In genomic region chr12:56298828-56299227, GRCh38 we compare ENCODE assay signal across 8 cellular contexts. TPM values are rescaled to one million over a fixed set of nuclear protein-coding genes. Genes with fewer than 3 reads are reported as not detected.
DNase-seq lines count a peak whose midpoint lies in the region; ATAC-seq, FAIRE-seq and TF ChIP-seq lines count a peak whose summit lies in the region.

No MANE protein-coding gene starts in this region.

- CTCF ChIA-PET in A549 (lab: Yijun Ruan, JAX): interaction anchor here (0.9 to 3.5 kb wide), 9 partner anchors 10 to 109 kb away, joined by 3 to 13 read pairs (median 4); partner anchors contain the start of genes ANKRD52, COQ10A, RNF41 and SMARCC2

- peak overlapping the region; percentile 94 for H3K9ac ChIP-seq in HUES6 (ENCODE audit: low read length)

- H3K4me1 ChIP-seq in A549 (peaks cover 23% of the 10 kb centered on the region; the same call in 2 of the 3 replicates), HUES6 (ENCODE audit: control insufficient read depth, insufficient read depth, low read length) (peaks cover 8% of the 10 kb centered on the region; the same call in 1 of the 2 replicates), body of pancreas (peaks cover 41% of the 10 kb centered on the region), mononuclear cell (ENCODE audit: insufficient read depth, low read length) (peaks cover 54% of the 10 kb centered on the region), testis (peaks cover 25% of the 10 kb centered on the region)

- no peaks in the 10 kb centered on the region for H3K9me3 ChIP-seq in A549
- H3K9me3 ChIP-seq in HUES6 (ENCODE audit: control insufficient read depth, insufficient read depth, low read depth, low read length): no peaks in the 10 kb centered on the region
- H3K9me3 ChIP-seq in body of pancreas: no peaks in the 10 kb centered on the region
- no peaks in the 10 kb centered on the region for H3K9me3 ChIP-seq in mononuclear cell (ENCODE audit: low read depth, low read length)
- no peaks in the 10 kb centered on the region for H3K9me3 ChIP-seq in testis

- H3K4me3 ChIP-seq in A549 (peak overlapping the region; percentile 69), HUES6 (ENCODE audit: low read depth, low read length) (peak overlapping the region; percentile 97), body of pancreas (no peak overlapping the region), mononuclear cell (ENCODE audit: low read length) (peak overlapping the region; percentile 84), testis (peak overlapping the region in 1 of 2 donors; percentile 78)

- TF ChIP-seq CTCF in A549 (IDR thresholded peaks at IDR 0.05) (no peak), body of pancreas (IDR thresholded peaks at IDR 0.05) (no peak), testis (IDR thresholded peaks at IDR 0.05) (no peak)

- ATAC-seq in A549 (no peak), body of pancreas (no peak)

- FAIRE-seq in A549 (lab: Jason Lieb, UNC): no peak

- H3K27ac ChIP-seq in A549 (peak overlapping the region; percentile 90 to 91), HUES6 (ENCODE audit: low read depth, low read length) (no peak overlapping the region), body of pancreas (peak overlapping the region; percentile 83 to 97 (median 94)), testis (peak overlapping the region in 1 of 2 donors; percentile 86)

- no peak for TF ChIP-seq EP300 in A549 (IDR thresholded peaks at IDR 0.05)

- TF ChIP-seq POLR2A in A549 (IDR thresholded peaks at IDR 0.05; ENCODE audit: low read length) (no peak), body of pancreas (IDR thresholded peaks at IDR 0.05) (no peak), testis (IDR thresholded peaks at IDR 0.05) (no peak)

- H3K4me2 ChIP-seq in A549: peak overlapping the region; percentile 78

- TF ChIP-seq RAD21 in A549 (conservative IDR thresholded peaks at IDR 0.05 in 1 of 2, IDR thresholded peaks at IDR 0.05 in 1 of 2): no peak

- POLR2A ChIA-PET in A549 (lab: Yijun Ruan, JAX): interaction anchor here (1.0 to 2.9 kb wide), 4 partner anchors 17 to 77 kb away, joined by 3 to 11 read pairs (median 3); partner anchors contain the start of genes ANKRD52, CNPY2 and RNF41

- DNase-seq in A549 (ENCODE audit: low read depth in 1 of 2, low spot score in 1 of 2) (no peak), body of pancreas (no peak), testis (no peak), glomerular visceral epithelial cell (ENCODE audit: extremely low spot score) (no peak), HPDE6-E6E7 (ENCODE audit: extremely low spot score) (no peak), DMS153 treated with DMSO at 0.1 percent for 48 hours (lab: John Stamatoyannopoulos, UW; ENCODE audit: unreplicated experiment) (no peak)

- intact Hi-C loops in body of pancreas (cut with DNase I) (no loop called here), testis (cut with DNase I; ENCODE audit: low total_unique reads) (no loop called here)

- WGBS in A549 (ENCODE audit: missing lambda C conversion rate): 80% methylated on average over 5 of the region's 5 CpGs
- 57 to 61% methylated on average over 5 of the region's 5 CpGs for WGBS in body of pancreas, 2 donors
- WGBS in testis, 2 donors: 47 to 48% methylated on average over 5 of the region's 5 CpGs

- H3K36me3 ChIP-seq in HUES6 (ENCODE audit: control insufficient read depth, insufficient read depth, low read length) (peaks cover 38% of the 10 kb centered on the region), body of pancreas (replicated peaks in 1 of 2; ENCODE audit: insufficient read depth in 1 of 2, low read depth in 2 of 2) (no peaks in the 10 kb centered on the region), testis (ENCODE audit: low read depth, missing control alignments) (no peaks in the 10 kb centered on the region)

- H3K27me3 ChIP-seq in HUES6 (ENCODE audit: control insufficient read depth, insufficient read depth, low read length) (no peaks in the 10 kb centered on the region), body of pancreas (no peaks in the 10 kb centered on the region), mononuclear cell (ENCODE audit: insufficient read depth, low read length) (no peaks in the 10 kb centered on the region), testis (no peaks in the 10 kb centered on the region)

TF ChIP-seq in A549, 52 proteins besides CTCF, POLR2A, EP300 and RAD21:
- TF ChIP-seq CHD2 (IDR thresholded peaks at IDR 0.05; ENCODE audit: low read length, partially characterized antibody) (no peak), EHF (CRISPR knock-in tag; IDR thresholded peaks at IDR 0.05) (no peak), ATOH8 (CRISPR knock-in tag; IDR thresholded peaks at IDR 0.05; ENCODE audit: low read depth) (no peak), NFE2L2 (conservative IDR thresholded peaks at IDR 0.05; ENCODE audit: low read length) (no peak), PHF8 (IDR thresholded peaks at IDR 0.05; ENCODE audit: borderline replicate concordance, low read depth) (no peak)
TF ChIP-seq in A549: peak in this region for 0.

RNA-seq across cellular contexts. Expression of gene CS, which starts 1.3 kb away (rescaled TPM):
- polyA plus RNA-seq in A549 (2011; rRNA removed): 223 and 263 TPM in 2 replicates
- 115 and 147 TPM in 2 replicates for polyA plus RNA-seq in A549 (2012; cell fraction: cytosol; rRNA removed)
- 122 and 179 TPM in 2 replicates for polyA plus RNA-seq in A549 (2012; cell fraction: nucleus; rRNA removed)
- 143 to 151 TPM (median 146 TPM) in 3 replicates for polyA plus RNA-seq in A549 (2017; fragmentation: RNase III; extraction: RNeasy Plus Mini Kit Qiagen cat#74134 plus additional on column Dnase treatment)
- polyA minus RNA-seq in A549 (2011; rRNA and poly(A)+ RNA removed): 312 and 313 TPM in 2 replicates
- 10 to 100 TPM; 66.2 to 88.0 TPM for total RNA-seq in body of pancreas
- 148 TPM for total RNA-seq in mononuclear cell
- total RNA-seq in testis: 10 to 100 TPM; 67.8 to 70.2 TPM
- 63.8 TPM for polyA plus RNA-seq in testis (ENCODE audit: insufficient read depth, low read depth, low replicate concordance)

RNA-seq across cellular contexts. Expression of gene CNPY2, which starts 17.0 kb away (rescaled TPM):
- polyA plus RNA-seq in A549 (2011; rRNA removed) (218 and 257 TPM in 2 replicates), A549 (2017; fragmentation: RNase III; extraction: RNeasy Plus Mini Kit Qiagen cat#74134 plus additional on column Dnase treatment) (150 to 158 TPM (median 155 TPM) in 3 replicates), testis (ENCODE audit: insufficient read depth, low read depth, low replicate concordance) (82.5 TPM)
- 182 and 220 TPM in 2 replicates for polyA plus RNA-seq in A549 (2012; cell fraction: cytosol; rRNA removed)
- 73.4 and 112 TPM in 2 replicates for polyA plus RNA-seq in A549 (2012; cell fraction: nucleus; rRNA removed)
- 55.1 and 69.8 TPM in 2 replicates for polyA minus RNA-seq in A549 (2011; rRNA and poly(A)+ RNA removed)
- total RNA-seq in body of pancreas (100 to 1,000 TPM in 1 of 2 donors, 10 to 100 TPM in 1; 40.2 to 103 TPM), mononuclear cell (22.6 TPM), testis (10 to 100 TPM; 62.4 to 63.3 TPM)

RNA-seq across cellular contexts. Expression of gene COQ10A, which starts 32.1 kb away (rescaled TPM):
- polyA plus RNA-seq in A549 (2011; rRNA removed) (40.9 and 41.2 TPM in 2 replicates), A549 (2017; fragmentation: RNase III; extraction: RNeasy Plus Mini Kit Qiagen cat#74134 plus additional on column Dnase treatment) (20.7 to 23.5 TPM (median 23.2 TPM) in 3 replicates), testis (ENCODE audit: insufficient read depth, low read depth, low replicate concordance) (10.6 TPM)
- 33.5 and 38.0 TPM in 2 replicates for polyA plus RNA-seq in A549 (2012; cell fraction: cytosol; rRNA removed)
- polyA plus RNA-seq in A549 (2012; cell fraction: nucleus; rRNA removed): 73.4 and 87.0 TPM in 2 replicates
- polyA minus RNA-seq in A549 (2011; rRNA and poly(A)+ RNA removed): 20.8 and 21.3 TPM in 2 replicates
- total RNA-seq in body of pancreas (10 to 100 TPM; 28.0 to 34.9 TPM), mononuclear cell (14.8 TPM), testis (10 to 100 TPM; 24.2 to 26.9 TPM)

RNA-seq across cellular contexts. Expression of gene PAN2, which starts 35.0 kb away (rescaled TPM):
- polyA plus RNA-seq in A549 (2011; rRNA removed) (66.8 and 89.4 TPM in 2 replicates), A549 (2017; fragmentation: RNase III; extraction: RNeasy Plus Mini Kit Qiagen cat#74134 plus additional on column Dnase treatment) (24.0 to 30.0 TPM (median 29.6 TPM) in 3 replicates), testis (ENCODE audit: insufficient read depth, low read depth, low replicate concordance) (119 TPM)
- 19.2 and 22.8 TPM in 2 replicates for polyA plus RNA-seq in A549 (2012; cell fraction: cytosol; rRNA removed)
- polyA plus RNA-seq in A549 (2012; cell fraction: nucleus; rRNA removed): 179 and 194 TPM in 2 replicates
- 38.0 and 39.3 TPM in 2 replicates for polyA minus RNA-seq in A549 (2011; rRNA and poly(A)+ RNA removed)
- total RNA-seq in body of pancreas (10 to 100 TPM; 47.2 to 59.0 TPM), mononuclear cell (39.8 TPM), testis (100 to 1,000 TPM; 105 to 155 TPM)

RNA-seq across cellular contexts. Expression of gene IL23A, which starts 39.9 kb away (rescaled TPM):
- polyA plus RNA-seq in A549 (2011; rRNA removed) (0.21 and 0.34 TPM in 2 replicates), A549 (2017; fragmentation: RNase III; extraction: RNeasy Plus Mini Kit Qiagen cat#74134 plus additional on column Dnase treatment) (0.31 to 0.34 TPM (median 0.33 TPM) in 3 replicates), testis (ENCODE audit: insufficient read depth, low read depth, low replicate concordance) (34.9 TPM)
- 0.52 and 0.76 TPM in 2 replicates for polyA plus RNA-seq in A549 (2012; cell fraction: cytosol; rRNA removed)
- 0.77 and 0.97 TPM in 2 replicates for polyA plus RNA-seq in A549 (2012; cell fraction: nucleus; rRNA removed)
- 0.24 and 0.41 TPM in 2 replicates for polyA minus RNA-seq in A549 (2011; rRNA and poly(A)+ RNA removed)
- total RNA-seq in body of pancreas (not detected), mononuclear cell (23.5 TPM), testis (1 to 10 TPM; 8.1 to 8.4 TPM)

Comparison
In these comparisons a context has a peak if more than half of its experiments do, and no peak if none do; other contexts are left out.
1. H3K4me3 ChIP-seq: peak in A549 (single experiment), HUES6 (single experiment) and mononuclear cell (single experiment); none in body of pancreas (0 of 2).